ENCODE assay signal across 21 cellular contexts in the genomic region with DNA sequence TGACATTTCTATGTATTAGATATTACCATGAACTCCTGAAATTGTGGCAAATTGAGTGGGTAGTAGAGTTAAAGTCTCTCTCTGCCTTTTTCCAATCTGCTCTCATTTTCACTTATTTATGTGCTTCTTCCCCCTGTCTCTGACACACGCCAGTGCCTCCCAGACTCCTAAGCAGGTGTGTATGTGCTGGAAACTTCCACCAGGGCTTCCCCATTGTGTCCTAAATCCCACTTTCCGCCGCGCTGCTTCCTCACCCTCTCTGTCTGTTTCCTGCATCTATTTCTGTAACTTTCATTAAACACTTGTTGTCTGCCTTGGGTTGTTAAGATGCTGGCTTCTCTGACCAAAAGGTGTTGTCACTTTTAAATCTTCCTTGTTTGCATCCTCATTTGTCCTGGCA.
DNase-seq lines count a peak whose midpoint lies in the region; ATAC-seq, FAIRE-seq and TF ChIP-seq lines count a peak whose summit lies in the region.
"Had no signal": no experiment of that assay in that cellular context is flagged by ENCODE, and none has a peak within 500 bp of the region (broad histone marks: within the 10 kb centered on the region; RNA-seq: fewer than 3 reads in every experiment).

No MANE protein-coding gene starts in this region.

- FAIRE-seq in A549 (lab: Jason Lieb, UNC): no peak
- peak; percentile 51 for FAIRE-seq in GM12891 (lab: Jason Lieb, UNC)
- FAIRE-seq: GM18507 had no signal

- CTCF ChIA-PET in A549 (lab: Yijun Ruan, JAX): no interaction called here

- H3K27ac ChIP-seq in A549: peak overlapping the region in 1 of 2 experiments; percentile 67; a peak in 3 of 6 replicates
- H3K27ac ChIP-seq: colonic mucosa, KMS-11, SK-N-MC, thoracic aorta had no signal

- TF ChIP-seq RAD21 in A549 (conservative IDR thresholded peaks at IDR 0.05 in 1 of 2, IDR thresholded peaks at IDR 0.05 in 1 of 2): no peak

- H3K36me3 Mint-ChIP-seq in chondrocyte (ENCODE audit: low read depth) (no peaks in the 10 kb centered on the region), neural crest cell (ENCODE audit: low read depth) (peaks cover 2% of the 10 kb centered on the region), natural killer cell (no peaks in the 10 kb centered on the region)
- H3K36me3 Mint-ChIP-seq: CD4-positive, CD25-positive, alpha-beta regulatory T cell had no signal

- DNase-seq in A549 (ENCODE audit: low read depth in 1 of 2, low spot score in 1 of 2) (no peak), GM12891 (ENCODE audit: insufficient read length, low spot score) (no peak), chondrocyte (ENCODE audit: low spot score) (no peak), neural crest cell (ENCODE audit: low read depth, low spot score) (no peak), natural killer cell (no peak)
- DNase-seq: activated CD4-positive, alpha-beta T cell treated with anti-CD3 and anti-CD28 coated beads, Interleukin-2, amount 10 ng/mL, durations not matched to agents 7 days and 5 days; activated naive CD4-positive, alpha-beta T cell treated with anti-CD3 and anti-CD28 coated beads for 36 hours; activated T-cell treated with anti-CD3 and anti-CD28 coated beads, Interleukin-2, amount 50 U/mL, for 48 hours; CD4-positive, CD25-positive, alpha-beta regulatory T cell; NCI-H2171; RPMI8226; stimulated activated naive CD4-positive, alpha-beta T cell treated with Interleukin-2 at 50 U/mL for 16 hours had no signal

- H3K9me3 Mint-ChIP-seq in chondrocyte (ENCODE audit: low read depth) (no peaks in the 10 kb centered on the region), neural crest cell (peaks cover 10% of the 10 kb centered on the region), natural killer cell (peaks cover 10 to 18% of the 10 kb centered on the region in 2 donors)
- H3K9me3 Mint-ChIP-seq: activated naive CD4-positive, alpha-beta T cell treated with anti-CD3 and anti-CD28 coated beads for 36 hours; endodermal cell had no signal

- ATAC-seq in A549 (no peak), GM18909 (IDR thresholded peaks at IDR 0.05; ENCODE audit: poor library complexity, unreplicated experiment) (no peak), natural killer cell (no peak), HG02571 (IDR thresholded peaks at IDR 0.05; ENCODE audit: unreplicated experiment) (no peak)

- H3K27ac Mint-ChIP-seq in chondrocyte (ENCODE audit: unreplicated experiment): peak overlapping the region; percentile 58
- H3K27ac Mint-ChIP-seq in neural crest cell (ENCODE audit: unreplicated experiment): peak overlapping the region; percentile 60
- H3K27ac Mint-ChIP-seq in natural killer cell: no peak overlapping the region
- H3K27ac Mint-ChIP-seq: activated CD4-positive, alpha-beta T cell treated with anti-CD3 and anti-CD28 coated beads, Interleukin-2, amount 10 ng/mL, durations not matched to agents 7 days and 5 days; activated naive CD4-positive, alpha-beta T cell treated with anti-CD3 and anti-CD28 coated beads for 36 hours; CD4-positive, CD25-positive, alpha-beta regulatory T cell; endodermal cell had no signal

- H3K4me1 ChIP-seq in A549: peaks cover 13% of the 10 kb centered on the region

- TF ChIP-seq CTCF in A549 (IDR thresholded peaks at IDR 0.05) (no peak), chondrocyte (IDR thresholded peaks at IDR 0.05) (no peak), neural crest cell (conservative IDR thresholded peaks at IDR 0.05) (no peak), natural killer cell (IDR thresholded peaks at IDR 0.05) (no peak)

- no peaks in the 10 kb centered on the region for H3K9me3 ChIP-seq in A549
- H3K9me3 ChIP-seq: colonic mucosa, gastroesophageal sphincter, thoracic aorta had no signal

- TF ChIP-seq EP300 in A549 (IDR thresholded peaks at IDR 0.05): no peak

- intact Hi-C loops in natural killer cell (cut with micrococcal nuclease): no loop called here

- TF ChIP-seq POLR2A in A549 (IDR thresholded peaks at IDR 0.05; ENCODE audit: low read length): no peak
- no peak for TF ChIP-seq POLR2A in GM12891 (IDR thresholded peaks at IDR 0.05; ENCODE audit: low read depth, low read length)

- no peak overlapping the region for H3K4me3 ChIP-seq in A549
- H3K4me3 ChIP-seq: colonic mucosa, gastroesophageal sphincter, SK-N-MC had no signal

- POLR2A ChIA-PET in A549 (lab: Yijun Ruan, JAX): no interaction called here

- no peak overlapping the region for H3K4me3 Mint-ChIP-seq in chondrocyte (ENCODE audit: unreplicated experiment)
- no peak overlapping the region for H3K4me3 Mint-ChIP-seq in neural crest cell
- H3K4me3 Mint-ChIP-seq in natural killer cell: no peak overlapping the region
- H3K4me3 Mint-ChIP-seq: activated CD4-positive, alpha-beta T cell treated with anti-CD3 and anti-CD28 coated beads, Interleukin-2, amount 10 ng/mL, durations not matched to agents 7 days and 5 days; activated naive CD4-positive, alpha-beta T cell treated with anti-CD3 and anti-CD28 coated beads for 36 hours; CD4-positive, CD25-positive, alpha-beta regulatory T cell; endodermal cell had no signal

- no peaks in the 10 kb centered on the region for H3K27me3 Mint-ChIP-seq in chondrocyte (ENCODE audit: low read depth)
- H3K27me3 Mint-ChIP-seq in neural crest cell (ENCODE audit: low read depth): no peaks in the 10 kb centered on the region
- H3K27me3 Mint-ChIP-seq in natural killer cell (ENCODE audit: low read depth in 2 of 2): no peaks in the 10 kb centered on the region
- H3K27me3 Mint-ChIP-seq: activated CD4-positive, alpha-beta T cell treated with anti-CD3 and anti-CD28 coated beads, Interleukin-2, amount 10 ng/mL, durations not matched to agents 7 days and 5 days; CD4-positive, CD25-positive, alpha-beta regulatory T cell had no signal

- 88% methylated on average over 4 of the region's 4 CpGs for WGBS in A549 (ENCODE audit: missing lambda C conversion rate)

- H3K4me1 Mint-ChIP-seq in chondrocyte (ENCODE audit: low read depth) (peaks cover 43% of the 10 kb centered on the region), neural crest cell (peaks cover 43% of the 10 kb centered on the region), natural killer cell (no peaks in the 10 kb centered on the region)
- H3K4me1 Mint-ChIP-seq: activated CD4-positive, alpha-beta T cell treated with anti-CD3 and anti-CD28 coated beads, Interleukin-2, amount 10 ng/mL, durations not matched to agents 7 days and 5 days; CD4-positive, CD25-positive, alpha-beta regulatory T cell had no signal

- peak overlapping the region; percentile 57 for H3K4me2 ChIP-seq in A549
- H3K4me2 ChIP-seq: KMS-11 had no signal

TF ChIP-seq in A549, 52 proteins besides CTCF, POLR2A, EP300 and RAD21:
- TF ChIP-seq HEYL (CRISPR knock-in tag; IDR thresholded peaks at IDR 0.05) (no peak), CBX2 (IDR thresholded peaks at IDR 0.05; ENCODE audit: borderline replicate concordance, low read depth) (no peak), MYC (IDR thresholded peaks at IDR 0.05; ENCODE audit: borderline replicate concordance, low read length) (no peak), ZNF302 (CRISPR knock-in tag; IDR thresholded peaks at IDR 0.05) (no peak)
- TF ChIP-seq, protein P1, sequence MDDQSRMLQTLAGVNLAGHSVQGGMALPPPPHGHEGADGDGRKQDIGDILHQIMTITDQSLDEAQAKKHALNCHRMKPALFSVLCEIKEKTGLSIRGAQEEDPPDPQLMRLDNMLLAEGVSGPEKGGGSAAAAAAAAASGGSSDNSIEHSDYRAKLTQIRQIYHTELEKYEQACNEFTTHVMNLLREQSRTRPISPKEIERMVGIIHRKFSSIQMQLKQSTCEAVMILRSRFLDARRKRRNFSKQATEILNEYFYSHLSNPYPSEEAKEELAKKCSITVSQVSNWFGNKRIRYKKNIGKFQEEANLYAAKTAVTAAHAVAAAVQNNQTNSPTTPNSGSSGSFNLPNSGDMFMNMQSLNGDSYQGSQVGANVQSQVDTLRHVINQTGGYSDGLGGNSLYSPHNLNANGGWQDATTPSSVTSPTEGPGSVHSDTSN (IDR thresholded peaks at IDR 0.05): no peak
- TF ChIP-seq, protein P2, sequence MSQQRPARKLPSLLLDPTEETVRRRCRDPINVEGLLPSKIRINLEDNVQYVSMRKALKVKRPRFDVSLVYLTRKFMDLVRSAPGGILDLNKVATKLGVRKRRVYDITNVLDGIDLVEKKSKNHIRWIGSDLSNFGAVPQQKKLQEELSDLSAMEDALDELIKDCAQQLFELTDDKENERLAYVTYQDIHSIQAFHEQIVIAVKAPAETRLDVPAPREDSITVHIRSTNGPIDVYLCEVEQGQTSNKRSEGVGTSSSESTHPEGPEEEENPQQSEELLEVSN (IDR thresholded peaks at IDR 0.05; ENCODE audit: borderline replicate concordance, low read depth): no peak

TF ChIP-seq in GM12891, 5 proteins besides CTCF, POLR2A, EP300 and RAD21:
- no peak for TF ChIP-seq POLR2AphosphoS5 (IDR thresholded peaks at IDR 0.05; ENCODE audit: low read depth, low read length)

Comparison
In these comparisons a context has a peak if more than half of its experiments do, and no peak if none do; other contexts are left out.
1. H3K27ac Mint-ChIP-seq: peak in chondrocyte (single experiment) and neural crest cell (single experiment); none in natural killer cell (0 of 2).